Comparison of ENCODE assay signal across 15 cellular contexts in genomic region chr19:5864725-5865486, GRCh38. TPM values are rescaled to one million over a fixed set of nuclear protein-coding genes. Genes with fewer than 3 reads are reported as not detected.
DNase-seq lines count a peak whose midpoint lies in the region; ATAC-seq and TF ChIP-seq lines count a peak whose summit lies in the region.
"Had no signal": no experiment of that assay in that cellular context is flagged by ENCODE, and none has a peak within 500 bp of the region (broad histone marks: within the 10 kb centered on the region; RNA-seq: fewer than 3 reads in every experiment).

No MANE protein-coding gene starts in this region.

- peak overlapping the region; percentile 89 for H3K27ac Mint-ChIP-seq in neural progenitor cell

- no peaks in the 10 kb centered on the region for H3K9me3 Mint-ChIP-seq in neural progenitor cell

- no peak overlapping the region for H3K4me2 ChIP-seq in neural progenitor cell

- H3K4me1 Mint-ChIP-seq in neural progenitor cell, result no peaks in the 10 kb centered on the region

- no peak overlapping the region for H3K27ac ChIP-seq in HEK293 (ENCODE audit: extremely low read depth, low read depth, low read length)
- no peak overlapping the region for H3K27ac ChIP-seq in brain microvascular endothelial cell
- no peak overlapping the region for H3K27ac ChIP-seq in neural progenitor cell
- no peak overlapping the region for H3K27ac ChIP-seq in tibial artery
- H3K27ac ChIP-seq: dorsolateral prefrontal cortex, gastroesophageal sphincter, left lung had no signal

- H3K9ac ChIP-seq in neural progenitor cell, result no peak overlapping the region

- H3K4me3 ChIP-seq in HEK293 (ENCODE audit: low read depth, low read length), result no peak overlapping the region
- no peak overlapping the region for H3K4me3 ChIP-seq in brain microvascular endothelial cell (ENCODE audit: low read depth, low read length)
- H3K4me3 ChIP-seq in neural progenitor cell, result no peak overlapping the region
- no peak overlapping the region for H3K4me3 ChIP-seq in tibial artery
- H3K4me3 ChIP-seq: dorsolateral prefrontal cortex, gastroesophageal sphincter, left lung had no signal

- H3K27me3 Mint-ChIP-seq in neural progenitor cell (ENCODE audit: insufficient read depth, low read depth), result no peaks in the 10 kb centered on the region

- H2AFZ ChIP-seq in neural progenitor cell (replicated peaks), result no peak overlapping the region

- no peak for DNase-seq in brain microvascular endothelial cell
- no peak for DNase-seq in neural progenitor cell (ENCODE audit: low spot score)
- DNase-seq in GM20000 (ENCODE audit: low spot score), result no peak
- no peak for DNase-seq in tibial artery
- DNase-seq: activated CD8-positive, alpha-beta memory T cell treated with anti-CD3 and anti-CD28 coated beads for 24 hours; dorsolateral prefrontal cortex; left lung; NCI-H1417 treated with DMSO at 0.1 percent for 48 hours; NCI-H510A treated with DMSO at 0.1 percent for 48 hours; T-helper 9 cell had no signal

- no peaks in the 10 kb centered on the region for H4K20me1 ChIP-seq in neural progenitor cell (ENCODE audit: low read depth)

- H3K36me3 Mint-ChIP-seq in neural progenitor cell, result no peaks in the 10 kb centered on the region

- H3K36me3 ChIP-seq in HEK293 (ENCODE audit: control insufficient read depth in 2 of 2, insufficient read depth in 1 of 2, low read length in 2 of 2) (no peaks in the 10 kb centered on the region), brain microvascular endothelial cell (replicated peaks) (no peaks in the 10 kb centered on the region), neural progenitor cell (no peaks in the 10 kb centered on the region), tibial artery (no peaks in the 10 kb centered on the region)
- H3K36me3 ChIP-seq: gastroesophageal sphincter, left lung had no signal

- POLR2A ChIA-PET in HEK293 (lab: Yijun Ruan, JAX), result no interaction called here

- no peaks in the 10 kb centered on the region for H3K4me1 ChIP-seq in HEK293 (ENCODE audit: control insufficient read depth, insufficient read depth, low read length)
- H3K4me1 ChIP-seq in neural progenitor cell, result no peaks in the 10 kb centered on the region
- no peaks in the 10 kb centered on the region for H3K4me1 ChIP-seq in tibial artery
- H3K4me1 ChIP-seq: gastroesophageal sphincter, left lung had no signal

- H3K27me3 ChIP-seq in brain microvascular endothelial cell (replicated peaks) (no peaks in the 10 kb centered on the region), neural progenitor cell (no peaks in the 10 kb centered on the region), tibial artery (peaks cover 0 to 54% of the 10 kb centered on the region in 2 donors)
- H3K27me3 ChIP-seq: left lung had no signal

- TF ChIP-seq CTCF in HEK293 (tag by site-specific recombination; IDR thresholded peaks at IDR 0.05) (no peak), brain microvascular endothelial cell (IDR thresholded peaks at IDR 0.05; ENCODE audit: low read depth, low read length, missing control alignments) (peak; percentile 32), neural progenitor cell (IDR thresholded peaks at IDR 0.05) (no peak), GM20000 (IDR thresholded peaks at IDR 0.05; ENCODE audit: extremely low read depth, missing control alignments) (no peak), tibial artery (IDR thresholded peaks at IDR 0.05) (peak in 1 of 2 experiments; percentile 10)

- CTCF ChIA-PET in HEK293 (lab: Yijun Ruan, JAX), result interaction anchor here (0.7 to 1.4 kb wide), 2 partner anchors 36 to 61 kb away, joined by 4 to 5 read pairs; partner anchors contain the start of gene NRTN

- no peaks in the 10 kb centered on the region for H3K9me3 ChIP-seq in HEK293 (ENCODE audit: control insufficient read depth, insufficient read depth, low read depth, low read length)
- H3K9me3 ChIP-seq in neural progenitor cell (ENCODE audit: low read depth), result no peaks in the 10 kb centered on the region
- H3K9me3 ChIP-seq in tibial artery, result no peaks in the 10 kb centered on the region
- H3K9me3 ChIP-seq: gastroesophageal sphincter, left lung had no signal

- in situ Hi-C loops in brain microvascular endothelial cell (cut with HindIII; ENCODE audit: low pct_ligation_motif_present, low sequenced_read_pairs), result no loop called here

- no peaks in the 10 kb centered on the region for H3K79me2 ChIP-seq in neural progenitor cell (ENCODE audit: low read depth)

- no peaks in the 10 kb centered on the region for H3F3A ChIP-seq in neural progenitor cell (ENCODE audit: low read depth)

- peak overlapping the region; percentile 50 for H3K4me3 Mint-ChIP-seq in neural progenitor cell

- ATAC-seq in HG03460 (IDR thresholded peaks at IDR 0.05; ENCODE audit: unreplicated experiment), result no peak
- ATAC-seq: gastroesophageal sphincter, left lung had no signal

- intact Hi-C loops in tibial artery (cut with DNase I; ENCODE audit: low total_unique reads), result no loop called here

TF ChIP-seq in HEK293, 187 proteins besides CTCF, POLR2A, EP300 and RAD21:
- TF ChIP-seq ZNF558 (tag by site-specific recombination; IDR thresholded peaks at IDR 0.05) (no peak), OVOL3 (tag by site-specific recombination; IDR thresholded peaks at IDR 0.05) (no peak), ZNF560 (tag by site-specific recombination; IDR thresholded peaks at IDR 0.05; ENCODE audit: borderline replicate concordance) (no peak), ZNF37A (tag by site-specific recombination; IDR thresholded peaks at IDR 0.05) (no peak), EGR2 (tag by site-specific recombination; IDR thresholded peaks at IDR 0.05; ENCODE audit: low read depth) (peak; percentile 64), ZFP69B (tag by site-specific recombination; IDR thresholded peaks at IDR 0.05) (peak; percentile 57; the same call in 1 of the 2 replicates), ZNF596 (tag by site-specific recombination; IDR thresholded peaks at IDR 0.05) (no peak), ZNF239 (tag by site-specific recombination; IDR thresholded peaks at IDR 0.05) (no peak), TSHZ1 (tag by site-specific recombination; IDR thresholded peaks at IDR 0.05; ENCODE audit: borderline replicate concordance) (no peak), GLI2 (tag by site-specific recombination; IDR thresholded peaks at IDR 0.05; ENCODE audit: borderline replicate concordance, low read depth) (no peak), ZNF677 (tag by site-specific recombination; IDR thresholded peaks at IDR 0.05) (no peak), ZFHX2 (tag by site-specific recombination; conservative IDR thresholded peaks at IDR 0.05) (peak; percentile 49), ZNF211 (tag by site-specific recombination; IDR thresholded peaks at IDR 0.05; ENCODE audit: low read depth) (no peak), ZNF692 (tag by site-specific recombination; IDR thresholded peaks at IDR 0.05) (peak; percentile 59)

RNA-seq across cellular contexts. Expression of gene FUT5, which starts 5.4 kb away (rescaled TPM):
- total RNA-seq in neural progenitor cell (ENCODE audit: low replicate concordance), result 0.09 TPM in 1 of 2 replicates, not detected in the other
- total RNA-seq: gastroesophageal sphincter, left lung, osteocyte, RPMI7951 had no signal

RNA-seq across cellular contexts. Expression of gene FUT3, which starts 13.7 kb away (rescaled TPM):
- total RNA-seq in neural progenitor cell (ENCODE audit: low replicate concordance), result 0.34 TPM in 1 of 2 replicates, not detected in the other
- total RNA-seq: osteocyte, RPMI7951 had no signal

RNA-seq across cellular contexts. Expression of gene FUT6, which starts 25.4 kb away (rescaled TPM):
- total RNA-seq in neural progenitor cell (ENCODE audit: low replicate concordance), result not detected in 2 replicates
- total RNA-seq: osteocyte, RPMI7951 had no signal

RNA-seq across cellular contexts. Expression of gene NDUFA11, which starts 38.7 kb away (rescaled TPM):
- 102 and 197 TPM in 2 replicates for total RNA-seq in neural progenitor cell (ENCODE audit: low replicate concordance)

RNA-seq across cellular contexts. Expression of gene VMAC, which starts 39.8 kb away (rescaled TPM):
- 4.6 and 6.8 TPM in 2 replicates for total RNA-seq in neural progenitor cell (ENCODE audit: low replicate concordance)
